8 cellular contexts compared by ENCODE assay signal in the genomic region with DNA sequence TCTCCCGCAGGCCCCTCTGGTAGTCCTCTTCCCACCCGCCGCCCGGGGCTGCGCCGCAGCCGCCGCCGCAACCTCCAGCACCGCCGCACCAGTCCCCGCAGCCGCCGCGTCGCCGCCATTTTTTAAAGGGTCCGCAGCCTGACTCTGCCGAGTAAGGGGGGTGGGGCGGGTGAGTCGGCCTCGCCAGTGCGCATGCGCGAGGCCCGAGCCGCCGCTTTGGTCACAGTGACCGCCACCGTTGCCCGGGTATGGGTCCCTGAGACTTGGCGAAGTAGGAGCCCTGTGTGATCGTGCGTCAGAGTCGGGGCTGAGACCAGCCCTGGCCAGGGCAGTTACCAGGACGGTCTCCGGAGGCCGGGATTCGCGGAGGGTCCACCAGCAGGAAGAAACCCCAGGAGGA.
DNase-seq lines count a peak whose midpoint lies in the region; ATAC-seq and TF ChIP-seq lines count a peak whose summit lies in the region.
"Not testable (repeated sequence)": the region's sequence is repeated elsewhere in the genome, so short reads cannot be mapped to it uniquely, and the experiment has no call there.

No MANE protein-coding gene starts in this region.

- not testable (repeated sequence) for H3K36me3 ChIP-seq in SK-N-MC (ENCODE audit: insufficient read depth, low read length); left lung; sigmoid colon

- intact Hi-C loops in left lung (cut with DNase I); sigmoid colon (cut with DNase I): not testable (repeated sequence)

- not testable (repeated sequence) for H3K9ac ChIP-seq in SK-N-MC (ENCODE audit: insufficient read length)

- not testable (repeated sequence) for TF ChIP-seq CTCF in left lung (IDR thresholded peaks at IDR 0.05); sigmoid colon (IDR thresholded peaks at IDR 0.05)

- H3K27ac Mint-ChIP-seq in activated T-cell treated with anti-CD3 and anti-CD28 coated beads, Interleukin-2, amount 50 U/mL, for 72 hours: peak overlapping the region; percentile 86

- DNase-seq in Daoy (ENCODE audit: low read depth) (peak; percentile 76), NCI-H1092 (lab: John Stamatoyannopoulos, UW) (peak; percentile 48), left lung (peak; percentile 88 to 96), sigmoid colon (peak; percentile 92), substantia nigra (lab: John Stamatoyannopoulos, UW) (peak in 43 of 49 donors; percentile 27 to 91 (median 70))
- not testable (repeated sequence) for DNase-seq in SK-N-MC (ENCODE audit: low read depth, low spot score)
- peak; percentile 69 to 84 for DNase-seq in activated T-cell treated with anti-CD3 and anti-CD28 coated beads, Interleukin-2, amount 50 U/mL, for 72 hours
- DNase-seq in effector CD4-positive, alpha-beta T cell: peak; percentile 70

- H3K27ac ChIP-seq in SK-N-MC; substantia nigra (ENCODE audit: low read depth, low read length, poor library complexity, severe bottlenecking): not testable (repeated sequence)
- peak overlapping the region; percentile 76 to 81 for H3K27ac ChIP-seq in left lung
- H3K27ac ChIP-seq in sigmoid colon: peak overlapping the region; percentile 77 to 85 (median 80)

- not testable (repeated sequence) for H3K36me3 Mint-ChIP-seq in activated T-cell treated with anti-CD3 and anti-CD28 coated beads, Interleukin-2, amount 50 U/mL, for 72 hours (ENCODE audit: insufficient read depth in 2 of 2)

- not testable (repeated sequence) for H3K9me3 Mint-ChIP-seq in activated T-cell treated with anti-CD3 and anti-CD28 coated beads, Interleukin-2, amount 50 U/mL, for 72 hours

- H3K27me3 Mint-ChIP-seq in activated T-cell treated with anti-CD3 and anti-CD28 coated beads, Interleukin-2, amount 50 U/mL, for 72 hours (ENCODE audit: low read depth): not testable (repeated sequence)

- TF ChIP-seq POLR2A in sigmoid colon (IDR thresholded peaks at IDR 0.05): peak; percentile 34 to 36

- H3K4me3 ChIP-seq in SK-N-MC: peak overlapping the region; percentile 72
- H3K4me3 ChIP-seq in left lung: peak overlapping the region; percentile 51 to 60
- peak overlapping the region; percentile 58 to 70 (median 60) for H3K4me3 ChIP-seq in sigmoid colon

- peak overlapping the region; percentile 89 to 90 for H3K4me3 Mint-ChIP-seq in activated T-cell treated with anti-CD3 and anti-CD28 coated beads, Interleukin-2, amount 50 U/mL, for 72 hours

- H3K9me3 ChIP-seq in SK-N-MC (ENCODE audit: low read depth, low read length); left lung; sigmoid colon: not testable (repeated sequence)

- H3K4me1 Mint-ChIP-seq in activated T-cell treated with anti-CD3 and anti-CD28 coated beads, Interleukin-2, amount 50 U/mL, for 72 hours (ENCODE audit: low read depth): not testable (repeated sequence)

- not testable (repeated sequence) for H3K4me1 ChIP-seq in left lung, sigmoid colon

- 0% methylated on average over 30 of the region's 40 CpGs; no CpG with 5 or more reads in 1 of the 2 donors for WGBS in sigmoid colon, 2 donors

- H3K27me3 ChIP-seq in left lung, sigmoid colon: not testable (repeated sequence)

- ATAC-seq in activated T-cell treated with anti-CD3 and anti-CD28 coated beads, Interleukin-2, amount 50 U/mL, for 72 hours (replicated peaks in 1 of 2); left lung: not testable (repeated sequence)

- TF ChIP-seq EP300 in sigmoid colon (IDR thresholded peaks at IDR 0.05): not testable (repeated sequence)
